Comparison of ENCODE assay signal across 27 cellular contexts in the genomic region with DNA sequence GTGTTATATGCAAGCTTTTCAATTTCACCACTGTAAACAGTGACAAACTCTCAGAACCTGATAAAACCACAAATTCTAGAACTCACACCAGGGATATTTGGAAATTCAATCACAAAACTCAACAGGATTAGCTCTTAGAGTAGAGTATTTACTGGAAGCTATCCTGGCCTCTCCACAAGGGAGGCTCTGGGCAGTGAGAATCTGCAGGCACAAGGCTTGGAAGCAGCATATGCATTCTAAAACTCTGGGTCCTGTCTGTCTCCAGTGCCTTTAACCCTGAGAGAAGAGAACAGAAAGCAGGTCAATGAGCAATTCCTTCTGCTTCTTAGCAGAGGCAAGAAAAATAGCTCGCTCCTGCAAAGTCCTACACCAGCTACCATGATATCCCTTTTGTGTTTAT. TPM values are rescaled to one million over a fixed set of nuclear protein-coding genes. Genes with fewer than 3 reads are reported as not detected.
DNase-seq lines count a peak whose midpoint lies in the region; ATAC-seq and TF ChIP-seq lines count a peak whose summit lies in the region.
"Had no signal": no experiment of that assay in that cellular context is flagged by ENCODE, and none has a peak within 500 bp of the region (broad histone marks: within the 10 kb centered on the region; RNA-seq: fewer than 3 reads in every experiment).

No MANE protein-coding gene starts in this region.

- no peak overlapping the region for H3K4me3 Mint-ChIP-seq in stimulated activated memory B cell treated with anti-CD40 and anti-IgM and Interleukin-4, amounts not matched to agents 10 μg/mL and 1 μg/mL and 100 μg/mL, for 72 hours
- H3K4me3 Mint-ChIP-seq: activated CD4-positive, alpha-beta T cell treated with anti-CD3 and anti-CD28 coated beads, Interleukin-2, amount 10 ng/mL, durations not matched to agents 7 days and 5 days; activated T-helper 1 cell treated with anti-CD3 and anti-CD28 coated beads, Interleukin-12 subunit alpha, Interleukin-12 subunit beta, Interleukin-2, Interleukin-4 antibody, amounts not matched to agents 30 ng/mL and 10 ng/mL and 1 ng/mL, durations not matched to agents 14 hours and 24 hours and 36 hours; CD4-positive, alpha-beta memory T cell; HFFc6; memory B cell; natural killer cell treated with Interleukin-12 subunit alpha and Interleukin-12 subunit beta and Interleukin-15 and Interleukin-18, amount 100 ng/mL, for 72 hours; T-helper 17 cell had no signal

- H3K4me1 Mint-ChIP-seq in stimulated activated memory B cell treated with anti-CD40 and anti-IgM and Interleukin-4, amounts not matched to agents 10 μg/mL and 1 μg/mL and 100 μg/mL, for 72 hours, result no peaks in the 10 kb centered on the region
- H3K4me1 Mint-ChIP-seq: activated CD4-positive, alpha-beta T cell treated with anti-CD3 and anti-CD28 coated beads, Interleukin-2, amount 10 ng/mL, durations not matched to agents 7 days and 5 days; CD4-positive, alpha-beta memory T cell; memory B cell had no signal

- peak; percentile 53 for ATAC-seq in stimulated activated memory B cell treated with anti-CD40 and anti-IgM and Interleukin-4, amounts not matched to agents 10 μg/mL and 1 μg/mL and 100 μg/mL, for 72 hours
- no peak for ATAC-seq in GM21526 (IDR thresholded peaks at IDR 0.05; ENCODE audit: low FRiP score, unreplicated experiment)
- ATAC-seq: activated naive CD4-positive, alpha-beta T cell treated with anti-CD3 and anti-CD28 coated beads, Interleukin-2, amount 50 U/mL, for 72 hours; foreskin keratinocyte; natural killer cell treated with Interleukin-12 subunit alpha and Interleukin-12 subunit beta and Interleukin-15 and Interleukin-18, amount 100 ng/mL, for 72 hours; PC-3; T-helper 17 cell had no signal

- H3K4me3 ChIP-seq in fibroblast of the aortic adventitia (ENCODE audit: low read depth, low read length), result no peak overlapping the region
- H3K4me3 ChIP-seq: ascending aorta, MG63, pancreas, SJSA1 had no signal

- DNase-seq in SK-N-DZ (ENCODE audit: low spot score) (peak; percentile 36), fibroblast of the aortic adventitia (ENCODE audit: low read depth) (peak; percentile 35), midbrain (lab: John Stamatoyannopoulos, UW) (peak; percentile 42), NCI-H510A treated with DMSO at 0.1 percent for 48 hours (lab: John Stamatoyannopoulos, UW) (no peak), SHP77 (lab: John Stamatoyannopoulos, UW) (no peak)
- DNase-seq: activated CD4-positive, alpha-beta T cell treated with anti-CD3 and anti-CD28 coated beads, Interleukin-2, amount 10 ng/mL, durations not matched to agents 7 days and 5 days; CD4-positive, alpha-beta memory T cell; cerebellar nuclear complex; DMS153; foreskin keratinocyte; HFFc6; MG63; NCI-H146; NCI-H2171 treated with DMSO at 0.1 percent for 48 hours; NCI-H748 treated with DMSO at 0.1 percent for 48 hours; pancreas; PC-3; stimulated activated naive CD4-positive, alpha-beta T cell; T-helper 17 cell had no signal

- no peaks in the 10 kb centered on the region for H3K36me3 Mint-ChIP-seq in stimulated activated memory B cell treated with anti-CD40 and anti-IgM and Interleukin-4, amounts not matched to agents 10 μg/mL and 1 μg/mL and 100 μg/mL, for 72 hours
- H3K36me3 Mint-ChIP-seq: activated naive CD4-positive, alpha-beta T cell treated with anti-CD3 and anti-CD28 coated beads, Interleukin-2, amount 50 U/mL, for 72 hours; CD4-positive, alpha-beta memory T cell; memory B cell; natural killer cell treated with Interleukin-12 subunit alpha and Interleukin-12 subunit beta and Interleukin-15 and Interleukin-18, amount 100 ng/mL, for 72 hours had no signal

- TF ChIP-seq CTCF in fibroblast of the aortic adventitia (IDR thresholded peaks at IDR 0.05; ENCODE audit: insufficient read depth, low read length), result no peak

- H3K9me3 Mint-ChIP-seq in stimulated activated memory B cell treated with anti-CD40 and anti-IgM and Interleukin-4, amounts not matched to agents 10 μg/mL and 1 μg/mL and 100 μg/mL, for 72 hours, result no peaks in the 10 kb centered on the region
- H3K9me3 Mint-ChIP-seq: activated CD4-positive, alpha-beta T cell treated with anti-CD3 and anti-CD28 coated beads, Interleukin-2, amount 10 ng/mL, durations not matched to agents 7 days and 5 days; activated naive CD4-positive, alpha-beta T cell treated with anti-CD3 and anti-CD28 coated beads, Interleukin-2, amount 50 U/mL, for 72 hours; activated T-helper 1 cell treated with anti-CD3 and anti-CD28 coated beads, Interleukin-12 subunit alpha, Interleukin-12 subunit beta, Interleukin-2, Interleukin-4 antibody, amounts not matched to agents 30 ng/mL and 10 ng/mL and 1 ng/mL, durations not matched to agents 14 hours and 24 hours and 36 hours; CD4-positive, alpha-beta memory T cell; HFFc6; memory B cell; natural killer cell treated with Interleukin-12 subunit alpha and Interleukin-12 subunit beta and Interleukin-15 and Interleukin-18, amount 100 ng/mL, for 72 hours had no signal

- no peak overlapping the region for H3K27ac Mint-ChIP-seq in stimulated activated memory B cell treated with anti-CD40 and anti-IgM and Interleukin-4, amounts not matched to agents 10 μg/mL and 1 μg/mL and 100 μg/mL, for 72 hours
- H3K27ac Mint-ChIP-seq: activated CD4-positive, alpha-beta T cell treated with anti-CD3 and anti-CD28 coated beads, Interleukin-2, amount 10 ng/mL, durations not matched to agents 7 days and 5 days; activated naive CD4-positive, alpha-beta T cell treated with anti-CD3 and anti-CD28 coated beads, Interleukin-2, amount 50 U/mL, for 72 hours; activated T-helper 1 cell treated with anti-CD3 and anti-CD28 coated beads, Interleukin-12 subunit alpha, Interleukin-12 subunit beta, Interleukin-2, Interleukin-4 antibody, amounts not matched to agents 30 ng/mL and 10 ng/mL and 1 ng/mL, durations not matched to agents 14 hours and 24 hours and 36 hours; CD4-positive, alpha-beta memory T cell; HFFc6; memory B cell; natural killer cell treated with Interleukin-12 subunit alpha and Interleukin-12 subunit beta and Interleukin-15 and Interleukin-18, amount 100 ng/mL, for 72 hours; T-helper 17 cell had no signal

- H3K27me3 Mint-ChIP-seq in stimulated activated memory B cell treated with anti-CD40 and anti-IgM and Interleukin-4, amounts not matched to agents 10 μg/mL and 1 μg/mL and 100 μg/mL, for 72 hours, result no peaks in the 10 kb centered on the region
- H3K27me3 Mint-ChIP-seq: activated CD4-positive, alpha-beta T cell treated with anti-CD3 and anti-CD28 coated beads, Interleukin-2, amount 10 ng/mL, durations not matched to agents 7 days and 5 days; CD4-positive, alpha-beta memory T cell; natural killer cell treated with Interleukin-12 subunit alpha and Interleukin-12 subunit beta and Interleukin-15 and Interleukin-18, amount 100 ng/mL, for 72 hours had no signal

RNA-seq across cellular contexts. Expression of gene PLSCR4, which starts 23.4 kb away (rescaled TPM):
- 1.6 and 4.3 TPM in 2 replicates for polyA plus RNA-seq in SK-N-DZ (2014; cell fraction: cytosol; rRNA removed)
- polyA plus RNA-seq in SK-N-DZ (2014; cell fraction: nucleus; rRNA removed), result 5.4 and 8.4 TPM in 2 replicates
- 28.3 and 46.3 TPM in 2 replicates for total RNA-seq in fibroblast of the aortic adventitia (ENCODE audit: low replicate concordance)
- total RNA-seq: activated naive CD4-positive, alpha-beta T cell treated with anti-CD3 and anti-CD28 coated beads, Interleukin-2, amount 50 U/mL, for 72 hours; activated T-helper 1 cell treated with anti-CD3 and anti-CD28 coated beads, Interleukin-12 subunit alpha, Interleukin-12 subunit beta, Interleukin-2, Interleukin-4 antibody, amounts not matched to agents 30 ng/mL and 10 ng/mL and 1 ng/mL, durations not matched to agents 14 hours and 24 hours and 36 hours; CD4-positive, alpha-beta memory T cell; natural killer cell treated with Interleukin-12 subunit alpha and Interleukin-12 subunit beta and Interleukin-15 and Interleukin-18, amount 100 ng/mL, for 72 hours had no signal
- polyA plus RNA-seq: CD4-positive, alpha-beta memory T cell had no signal

Comparison
In these comparisons a context has a peak if more than half of its experiments do, and no peak if none do; other contexts are left out.
1. DNase-seq: peak in SK-N-DZ (single experiment), fibroblast of the aortic adventitia (single experiment) and midbrain (single experiment); none in NCI-H510A treated with DMSO at 0.1 percent for 48 hours (single experiment) and SHP77 (0 of 2).